In genomic region chr17:1999557-2000251, GRCh38 we compare ENCODE assay signal across 8 cellular contexts.
DNase-seq lines count a peak whose midpoint lies in the region.

No MANE protein-coding gene starts in this region.

- peak overlapping the region in 1 of 2 donors; percentile 20 for H3K4me3 ChIP-seq in muscle layer of colon (ENCODE audit: low read depth in 1 of 2, low read length in 2 of 2)

- H3K36me3 ChIP-seq in muscle layer of colon (ENCODE audit: insufficient read depth, low read length): no peaks in the 10 kb centered on the region

- peak; percentile 57 for DNase-seq in D341Med (ENCODE audit: low spot score)
- DNase-seq in NCI-H510A (lab: John Stamatoyannopoulos, UW): peak; percentile 64
- peak; percentile 82 for DNase-seq in ecto neural progenitor cell (ENCODE audit: low spot score)
- no peak for DNase-seq in T1000 (lab: John Stamatoyannopoulos, UW)
- no peak for DNase-seq in activated CD4-positive, alpha-beta T cell treated with anti-CD3 and anti-CD28 coated beads for 1 hour
- DNase-seq in ACHN: no peak
- no peak for DNase-seq in activated CD8-positive, alpha-beta memory T cell treated with anti-CD3 and anti-CD28 coated beads, Interleukin-2, amount 50 U/mL, for 48 hours

- in situ Hi-C loops in ACHN (cut with HindIII; ENCODE audit: low pct_ligation_motif_present, low pct_unique_long_range_greater_than_20kb, low sequenced_read_pairs): no loop called here

- peaks cover 15% of the 10 kb centered on the region for H3K4me1 ChIP-seq in muscle layer of colon (ENCODE audit: insufficient read depth, low read length)

- H3K9ac ChIP-seq in muscle layer of colon (ENCODE audit: low read length): no peak overlapping the region

- H3K27me3 ChIP-seq in muscle layer of colon (ENCODE audit: control insufficient read depth in 1 of 2, insufficient read depth in 2 of 2, low read length in 2 of 2): no peaks in the 10 kb centered on the region

- peak overlapping the region; percentile 74 for H3K27ac ChIP-seq in muscle layer of colon (ENCODE audit: low read depth, low read length)

- H3K9me3 ChIP-seq in muscle layer of colon (ENCODE audit: low read length): no peaks in the 10 kb centered on the region

Comparison
In these comparisons a context has a peak if more than half of its experiments do, and no peak if none do; other contexts are left out.
1. DNase-seq: peak in D341Med (single experiment), NCI-H510A (single experiment) and ecto neural progenitor cell (single experiment); none in T1000 (single experiment), activated CD4-positive, alpha-beta T cell treated with anti-CD3 and anti-CD28 coated beads for 1 hour (single experiment), ACHN (single experiment) and activated CD8-positive, alpha-beta memory T cell treated with anti-CD3 and anti-CD28 coated beads, Interleukin-2, amount 50 U/mL, for 48 hours (single experiment).